ENCODE assay signal across 3 cellular contexts in genomic region chr6:35988047-35988446, GRCh38. TPM values are rescaled to one million over a fixed set of nuclear protein-coding genes. Genes with fewer than 3 reads are reported as not detected.
"Had no signal": no experiment of that assay in that cellular context is flagged by ENCODE, and none has a peak within 500 bp of the region (broad histone marks: within the 10 kb centered on the region; RNA-seq: fewer than 3 reads in every experiment).

No MANE protein-coding gene starts in this region.

RNA-seq across cellular contexts. Expression of gene SLC26A8, which starts 36.4 kb away (rescaled TPM):
- total RNA-seq: HT-29, IMR-90 had no signal
- polyA plus RNA-seq: IgD-negative memory B cell had no signal
